ENCODE assay signal across 8 cellular contexts in the genomic region with DNA sequence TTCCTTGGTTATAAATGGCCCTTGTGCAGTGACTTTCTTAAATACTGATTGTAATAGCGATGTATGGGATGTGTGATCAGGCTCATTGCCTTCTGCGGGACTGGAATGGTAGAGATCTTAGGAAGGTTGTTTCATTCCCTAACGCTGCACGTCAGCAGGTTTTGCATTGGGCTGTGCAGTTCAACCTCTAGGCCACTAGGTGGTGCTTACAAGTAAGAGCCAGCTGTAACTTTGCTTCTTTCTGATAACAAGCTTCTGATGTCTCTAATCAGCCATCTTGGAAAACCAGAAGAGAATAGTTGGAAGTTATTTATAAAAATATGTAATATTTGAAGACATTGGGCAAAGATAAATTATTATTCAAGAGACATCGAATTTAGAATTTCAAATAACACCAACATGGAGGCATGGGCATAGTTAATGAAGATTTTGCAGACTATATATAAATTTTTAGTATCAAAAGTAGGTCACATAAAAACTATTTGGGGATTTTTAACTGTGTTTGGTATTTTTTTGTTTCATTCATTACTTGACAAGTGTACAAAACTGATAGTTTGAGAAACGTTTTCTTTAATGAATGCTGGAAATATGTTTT.
DNase-seq lines count a peak whose midpoint lies in the region; ATAC-seq, FAIRE-seq and TF ChIP-seq lines count a peak whose summit lies in the region.

No MANE protein-coding gene starts in this region.

- H3K79me2 ChIP-seq in astrocyte (ENCODE audit: insufficient read depth, low read length): no peaks in the 10 kb centered on the region

- H2AFZ ChIP-seq in astrocyte (ENCODE audit: low read depth, low read length): peak overlapping the region; percentile 21

- no peaks in the 10 kb centered on the region for H3K36me3 ChIP-seq in astrocyte (ENCODE audit: insufficient read depth, low read length)

- H4K20me1 ChIP-seq in astrocyte (ENCODE audit: insufficient read depth, low read length): no peaks in the 10 kb centered on the region

- H3K9me3 Mint-ChIP-seq in astrocyte (ENCODE audit: unreplicated experiment): no peaks in the 10 kb centered on the region

- no peak overlapping the region for H3K9ac ChIP-seq in astrocyte (ENCODE audit: low read length)

- intact Hi-C loops in left colon (cut with DNase I, micrococcal nuclease): no loop called here

- no peaks in the 10 kb centered on the region for H3K27me3 Mint-ChIP-seq in astrocyte (ENCODE audit: low read depth, unreplicated experiment)
- H3K27me3 Mint-ChIP-seq in T-helper 17 cell: no peaks in the 10 kb centered on the region

- H3K4me3 Mint-ChIP-seq in astrocyte (ENCODE audit: unreplicated experiment) (no peak overlapping the region), T-helper 17 cell (no peak overlapping the region)

- CTCF ChIA-PET in A549 (lab: Yijun Ruan, JAX): no interaction called here

- TF ChIP-seq CTCF in A549 (IDR thresholded peaks at IDR 0.05) (peak; percentile 21; the same call in 1 of the 3 replicates), GM12865 (IDR thresholded peaks at IDR 0.05; ENCODE audit: insufficient read depth, low read depth, low read length, missing control alignments) (peak; percentile 87), astrocyte (IDR thresholded peaks at IDR 0.05; ENCODE audit: insufficient read depth, low read depth, low read length) (peak; percentile 95)

- H3K27me3 ChIP-seq in astrocyte (ENCODE audit: insufficient read depth, low read length): no peaks in the 10 kb centered on the region

- DNase-seq in A549 (ENCODE audit: low read depth in 1 of 2, low spot score in 1 of 2) (peak; percentile 2 to 68), GM12865 (ENCODE audit: low read depth) (peak; percentile 68), NCI-H2171 (lab: John Stamatoyannopoulos, UW) (peak; percentile 9), astrocyte (ENCODE audit: low read depth) (peak; percentile 62), left colon (peak in 1 of 2 donors; percentile 28), T-helper 17 cell (no peak), SHP77 treated with DMSO at 0.1 percent for 48 hours (lab: John Stamatoyannopoulos, UW) (no peak)

- ATAC-seq in A549 (peak in 1 of 2 experiments; percentile 68; a peak in 3 of 6 replicates), HG02798 (IDR thresholded peaks at IDR 0.05; ENCODE audit: poor library complexity, unreplicated experiment) (peak; percentile 97), left colon (peak; percentile 58), T-helper 17 cell (no peak)

- H3K27ac Mint-ChIP-seq in astrocyte (ENCODE audit: unreplicated experiment) (no peak overlapping the region), T-helper 17 cell (no peak overlapping the region)

- no peak overlapping the region for H3K27ac ChIP-seq in A549
- H3K27ac ChIP-seq in astrocyte (ENCODE audit: low read depth, low read length): no peak overlapping the region

- H3K36me3 Mint-ChIP-seq in astrocyte (ENCODE audit: low read depth, unreplicated experiment) (no peaks in the 10 kb centered on the region), T-helper 17 cell (ENCODE audit: low read depth) (no peaks in the 10 kb centered on the region)

- H3K4me1 Mint-ChIP-seq in astrocyte (ENCODE audit: low read depth, unreplicated experiment): no peaks in the 10 kb centered on the region
- H3K4me1 Mint-ChIP-seq in T-helper 17 cell: no peaks in the 10 kb centered on the region

- no peak overlapping the region for H3K4me3 ChIP-seq in A549
- no peak overlapping the region for H3K4me3 ChIP-seq in GM12865 (ENCODE audit: low read depth, low read length)
- no peak overlapping the region for H3K4me3 ChIP-seq in astrocyte (ENCODE audit: insufficient read depth, low read depth, low read length)

- POLR2A ChIA-PET in A549 (lab: Yijun Ruan, JAX): no interaction called here

- no peak for TF ChIP-seq EP300 in A549 (IDR thresholded peaks at IDR 0.05)

- H3K9me3 ChIP-seq in A549 (no peaks in the 10 kb centered on the region), astrocyte (ENCODE audit: insufficient read depth, low read depth, low read length) (no peaks in the 10 kb centered on the region), T-helper 17 cell (ENCODE audit: control insufficient read depth, low read length, poor library complexity, severe bottlenecking) (no peaks in the 10 kb centered on the region)

- no peaks in the 10 kb centered on the region for H3K4me1 ChIP-seq in A549
- no peaks in the 10 kb centered on the region for H3K4me1 ChIP-seq in astrocyte (ENCODE audit: insufficient read depth, low read length)

- no peak for FAIRE-seq in A549 (lab: Jason Lieb, UNC)
- no peak for FAIRE-seq in astrocyte (lab: Jason Lieb, UNC)

- WGBS in A549 (ENCODE audit: missing lambda C conversion rate): 8% methylated on average over 5 of the region's 6 CpGs

- H3K4me2 ChIP-seq in A549 (no peak overlapping the region), astrocyte (ENCODE audit: low read length) (peak overlapping the region; percentile 64)

- TF ChIP-seq POLR2A in A549 (IDR thresholded peaks at IDR 0.05; ENCODE audit: low read length): no peak

- peak in 1 of 2 experiments; percentile 38; a peak in 2 of 5 replicates for TF ChIP-seq RAD21 in A549 (conservative IDR thresholded peaks at IDR 0.05 in 1 of 2, IDR thresholded peaks at IDR 0.05 in 1 of 2)

TF ChIP-seq in A549, 52 proteins besides CTCF, POLR2A, EP300 and RAD21:
- TF ChIP-seq, protein P1, sequence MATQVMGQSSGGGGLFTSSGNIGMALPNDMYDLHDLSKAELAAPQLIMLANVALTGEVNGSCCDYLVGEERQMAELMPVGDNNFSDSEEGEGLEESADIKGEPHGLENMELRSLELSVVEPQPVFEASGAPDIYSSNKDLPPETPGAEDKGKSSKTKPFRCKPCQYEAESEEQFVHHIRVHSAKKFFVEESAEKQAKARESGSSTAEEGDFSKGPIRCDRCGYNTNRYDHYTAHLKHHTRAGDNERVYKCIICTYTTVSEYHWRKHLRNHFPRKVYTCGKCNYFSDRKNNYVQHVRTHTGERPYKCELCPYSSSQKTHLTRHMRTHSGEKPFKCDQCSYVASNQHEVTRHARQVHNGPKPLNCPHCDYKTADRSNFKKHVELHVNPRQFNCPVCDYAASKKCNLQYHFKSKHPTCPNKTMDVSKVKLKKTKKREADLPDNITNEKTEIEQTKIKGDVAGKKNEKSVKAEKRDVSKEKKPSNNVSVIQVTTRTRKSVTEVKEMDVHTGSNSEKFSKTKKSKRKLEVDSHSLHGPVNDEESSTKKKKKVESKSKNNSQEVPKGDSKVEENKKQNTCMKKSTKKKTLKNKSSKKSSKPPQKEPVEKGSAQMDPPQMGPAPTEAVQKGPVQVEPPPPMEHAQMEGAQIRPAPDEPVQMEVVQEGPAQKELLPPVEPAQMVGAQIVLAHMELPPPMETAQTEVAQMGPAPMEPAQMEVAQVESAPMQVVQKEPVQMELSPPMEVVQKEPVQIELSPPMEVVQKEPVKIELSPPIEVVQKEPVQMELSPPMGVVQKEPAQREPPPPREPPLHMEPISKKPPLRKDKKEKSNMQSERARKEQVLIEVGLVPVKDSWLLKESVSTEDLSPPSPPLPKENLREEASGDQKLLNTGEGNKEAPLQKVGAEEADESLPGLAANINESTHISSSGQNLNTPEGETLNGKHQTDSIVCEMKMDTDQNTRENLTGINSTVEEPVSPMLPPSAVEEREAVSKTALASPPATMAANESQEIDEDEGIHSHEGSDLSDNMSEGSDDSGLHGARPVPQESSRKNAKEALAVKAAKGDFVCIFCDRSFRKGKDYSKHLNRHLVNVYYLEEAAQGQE (IDR thresholded peaks at IDR 0.05): no peak
- TF ChIP-seq ZC3H11A (IDR thresholded peaks at IDR 0.05) (no peak), NR3C1 (IDR thresholded peaks at IDR 0.05) (no peak), MAFK (IDR thresholded peaks at IDR 0.05; ENCODE audit: partially characterized antibody) (no peak), EHMT2 (IDR thresholded peaks at IDR 0.05; ENCODE audit: low read depth) (no peak)
TF ChIP-seq in A549: peak in this region for 0.

Comparison
In these comparisons a context has a peak if more than half of its experiments do, and no peak if none do; other contexts are left out.
1. DNase-seq: peak in A549 (2 of 2), GM12865 (single experiment), NCI-H2171 (single experiment) and astrocyte (single experiment); none in T-helper 17 cell (0 of 3) and SHP77 treated with DMSO at 0.1 percent for 48 hours (single experiment).
2. CTCF ChIP-seq: peak in every context shown above with its lines; median percentile 95 in astrocyte; 87 in GM12865; 21 in A549.